ENCODE assay signal across 9 cellular contexts in genomic region chr6:168032383-168032760, GRCh38. TPM values are rescaled to one million over a fixed set of nuclear protein-coding genes. Genes with fewer than 3 reads are reported as not detected.
A peak's percentile ranks its signal among the peaks of the same experiment; 100 is the strongest.
DNase-seq lines count a peak whose midpoint lies in the region; ATAC-seq and TF ChIP-seq lines count a peak whose summit lies in the region.
"Had no signal": no experiment of that assay in that cellular context is flagged by ENCODE, and none has a peak within 500 bp of the region (broad histone marks: within the 10 kb centered on the region; RNA-seq: fewer than 3 reads in every experiment).

No MANE protein-coding gene starts in this region.

- H3K4me3 ChIP-seq in SJCRH30 (no peak overlapping the region), fibroblast of pulmonary artery (replicated peaks; ENCODE audit: low read depth, low read length) (no peak overlapping the region), parathyroid adenoma (ENCODE audit: low read depth, low read length) (no peak overlapping the region)
- no peak overlapping the region for H3K4me3 ChIP-seq in CD8-positive, alpha-beta T cell (ENCODE audit: low read depth, low read length)

- H3K27ac Mint-ChIP-seq in CD8-positive, alpha-beta T cell: no peak overlapping the region
- no peak overlapping the region for H3K27ac Mint-ChIP-seq in T-helper 2 cell treated with Interferon-gamma antibody and Interleukin-4, amounts not matched to agents 5 μg/mL and 100 μg/mL, for 36 hours

- H3K4me1 Mint-ChIP-seq in CD8-positive, alpha-beta T cell (ENCODE audit: low read depth): peaks cover 3% of the 10 kb centered on the region
- peaks cover 12% of the 10 kb centered on the region for H3K4me1 Mint-ChIP-seq in T-helper 2 cell treated with Interferon-gamma antibody and Interleukin-4, amounts not matched to agents 5 μg/mL and 100 μg/mL, for 36 hours (ENCODE audit: low read depth)

- intact Hi-C loops in CD8-positive, alpha-beta T cell (cut with DNase I, micrococcal nuclease): no loop called here

- TF ChIP-seq CTCF in fibroblast of pulmonary artery (IDR thresholded peaks at IDR 0.05; ENCODE audit: low read length, missing control alignments) (peak; percentile 50), parathyroid adenoma (IDR thresholded peaks at IDR 0.05) (no peak)
- no peak for TF ChIP-seq CTCF in CD8-positive, alpha-beta T cell (IDR thresholded peaks at IDR 0.05)

- no peak overlapping the region for H3K9ac ChIP-seq in parathyroid adenoma

- ATAC-seq in CD8-positive, alpha-beta T cell: no peak
- ATAC-seq in GM21619 (IDR thresholded peaks at IDR 0.05; ENCODE audit: unreplicated experiment): no peak

- H3K27me3 ChIP-seq in SJCRH30 (no peaks in the 10 kb centered on the region), parathyroid adenoma (ENCODE audit: control insufficient read depth, insufficient read depth, low read length) (no peaks in the 10 kb centered on the region)
- H3K27me3 ChIP-seq in CD8-positive, alpha-beta T cell (ENCODE audit: insufficient read depth, low read length): peaks cover 7% of the 10 kb centered on the region

- H3K27ac ChIP-seq in SJCRH30 (peak overlapping the region; percentile 53), parathyroid adenoma (peak overlapping the region; percentile 47)
- no peak overlapping the region for H3K27ac ChIP-seq in CD8-positive, alpha-beta T cell (ENCODE audit: low read depth, low read length)
- H3K27ac ChIP-seq: epithelial cell of prostate had no signal

- peaks cover 27% of the 10 kb centered on the region for H3K27me3 Mint-ChIP-seq in CD8-positive, alpha-beta T cell (ENCODE audit: low read depth)
- peaks cover 11% of the 10 kb centered on the region for H3K27me3 Mint-ChIP-seq in T-helper 2 cell treated with Interferon-gamma antibody and Interleukin-4, amounts not matched to agents 5 μg/mL and 100 μg/mL, for 36 hours (ENCODE audit: low read depth)

- H3K4me3 Mint-ChIP-seq in CD8-positive, alpha-beta T cell: no peak overlapping the region
- no peak overlapping the region for H3K4me3 Mint-ChIP-seq in T-helper 2 cell treated with Interferon-gamma antibody and Interleukin-4, amounts not matched to agents 5 μg/mL and 100 μg/mL, for 36 hours

- CTCF ChIA-PET in CD8-positive, alpha-beta T cell (lab: Charles Lee): no interaction called here

- DNase-seq in ELF-1 (ENCODE audit: low read depth, low spot score) (peak; percentile 66), SJCRH30 (peak; percentile 63 to 71), fibroblast of pulmonary artery (ENCODE audit: low read depth) (peak; percentile 69), D341Med (ENCODE audit: low spot score) (no peak)
- no peak for DNase-seq in CD8-positive, alpha-beta T cell
- no peak for DNase-seq in T-helper 2 cell treated with Interferon-gamma antibody and Interleukin-4, amounts not matched to agents 5 μg/mL and 100 μg/mL, for 36 hours (ENCODE audit: low spot score)

- H3K4me2 ChIP-seq in parathyroid adenoma (ENCODE audit: low read length): no peak overlapping the region

- no peaks in the 10 kb centered on the region for H3K36me3 Mint-ChIP-seq in CD8-positive, alpha-beta T cell
- peaks cover 2% of the 10 kb centered on the region for H3K36me3 Mint-ChIP-seq in T-helper 2 cell treated with Interferon-gamma antibody and Interleukin-4, amounts not matched to agents 5 μg/mL and 100 μg/mL, for 36 hours (ENCODE audit: low read depth)

- H2AFZ ChIP-seq in parathyroid adenoma: no peak overlapping the region

- POLR2A ChIA-PET in CD8-positive, alpha-beta T cell (lab: Charles Lee): no interaction called here

- H3K79me2 ChIP-seq in parathyroid adenoma: no peaks in the 10 kb centered on the region

- H3K9me3 Mint-ChIP-seq in CD8-positive, alpha-beta T cell: peaks cover 4% of the 10 kb centered on the region
- peaks cover 15% of the 10 kb centered on the region for H3K9me3 Mint-ChIP-seq in T-helper 2 cell treated with Interferon-gamma antibody and Interleukin-4, amounts not matched to agents 5 μg/mL and 100 μg/mL, for 36 hours

- H3K4me1 ChIP-seq in SJCRH30 (peaks cover 36% of the 10 kb centered on the region), parathyroid adenoma (no peaks in the 10 kb centered on the region)
- no peaks in the 10 kb centered on the region for H3K4me1 ChIP-seq in CD8-positive, alpha-beta T cell (ENCODE audit: insufficient read depth, low read length)

- H3K36me3 ChIP-seq in SJCRH30 (no peaks in the 10 kb centered on the region), parathyroid adenoma (ENCODE audit: control insufficient read depth, insufficient read depth, low read length) (no peaks in the 10 kb centered on the region)
- H3K36me3 ChIP-seq in CD8-positive, alpha-beta T cell (ENCODE audit: insufficient read depth, low read length): no peaks in the 10 kb centered on the region

- H3K9me3 ChIP-seq in SJCRH30 (replicated peaks) (no peaks in the 10 kb centered on the region), parathyroid adenoma (ENCODE audit: control insufficient read depth, low read length) (no peaks in the 10 kb centered on the region)
- H3K9me3 ChIP-seq in CD8-positive, alpha-beta T cell (ENCODE audit: low read length): no peaks in the 10 kb centered on the region

RNA-seq across cellular contexts. Expression of gene KIF25, which starts 34.9 kb away (rescaled TPM):
- total RNA-seq in SJCRH30 (2014; rRNA removed; shearing (Covaris generic)): 0.51 TPM in 1 of 2 replicates, not detected in the other
- under 1 TPM in 1 of 2 experiments, not detected in 1; 0.33 TPM for total RNA-seq in CD8-positive, alpha-beta T cell

RNA-seq across cellular contexts. Expression of gene FRMD1, which starts 46.6 kb away (rescaled TPM):
- total RNA-seq in SJCRH30 (2014; rRNA removed; shearing (Covaris generic)): not detected in 2 replicates
- not detected for total RNA-seq in CD8-positive, alpha-beta T cell

Comparison
In these comparisons a context has a peak if more than half of its experiments do, and no peak if none do; other contexts are left out.
1. DNase-seq: peak in ELF-1 (single experiment), SJCRH30 (2 of 2) and fibroblast of pulmonary artery (single experiment); none in D341Med (single experiment), CD8-positive, alpha-beta T cell (0 of 7) and T-helper 2 cell treated with Interferon-gamma antibody and Interleukin-4, amounts not matched to agents 5 μg/mL and 100 μg/mL, for 36 hours (single experiment).